8 cellular contexts compared by ENCODE assay signal in genomic region chr19:7920520-7921301, GRCh38. TPM values are rescaled to one million over a fixed set of nuclear protein-coding genes. Genes with fewer than 3 reads are reported as not detected.
A peak's percentile ranks its signal among the peaks of the same experiment; 100 is the strongest.
DNase-seq lines count a peak whose midpoint lies in the region; ATAC-seq and TF ChIP-seq lines count a peak whose summit lies in the region.

No MANE protein-coding gene starts in this region.

- TF ChIP-seq CTCF in left ventricle myocardium inferior (IDR thresholded peaks at IDR 0.05; ENCODE audit: borderline replicate concordance): no peak
- TF ChIP-seq CTCF in prostate gland (IDR thresholded peaks at IDR 0.05): peak in 2 of 4 experiments; percentile 0 to 15

- peak overlapping the region; percentile 86 to 94 (median 88) for H3K4me3 Mint-ChIP-seq in T-cell

- POLR2A ChIA-PET in T-cell (lab: Charles Lee): interaction anchor here in 1 of 2 donors (0.6 to 2.2 kb wide), 9 partner anchors 9 to 1148 kb away, joined by 3 to 9 read pairs (median 5); partner anchors contain the start of genes MAP2K7, PET100, TIMM44 and VAV1

- DNase-seq in NCI-H1436 treated with DMSO at 0.1 percent for 48 hours (lab: John Stamatoyannopoulos, UW) (peak; percentile 57), T-cell (peak; percentile 93 to 100 (median 100)), amniotic epithelial cell (ENCODE audit: low read depth) (peak; percentile 95), left ventricle myocardium inferior (peak; percentile 100), prostate gland (ENCODE audit: low spot score) (peak; percentile 100), ureter (ENCODE audit: low spot score) (peak; percentile 100)

- ATAC-seq in HG02759 (IDR thresholded peaks at IDR 0.05; ENCODE audit: unreplicated experiment) (peak; percentile 42), T-cell (replicated peaks in 1 of 4) (peak; percentile 67 to 79 (median 70))

- H3K36me3 Mint-ChIP-seq in T-cell: no peaks in the 10 kb centered on the region

- peaks cover 38% of the 10 kb centered on the region for H3K27me3 ChIP-seq in left ventricle myocardium inferior (ENCODE audit: low read depth)
- H3K27me3 ChIP-seq in prostate gland (replicated peaks; ENCODE audit: insufficient read depth): no peaks in the 10 kb centered on the region

- peaks cover 75% of the 10 kb centered on the region for H3K4me1 ChIP-seq in left ventricle myocardium inferior
- H3K4me1 ChIP-seq in prostate gland (replicated peaks): peaks cover 4% of the 10 kb centered on the region

- H3K36me3 ChIP-seq in left ventricle myocardium inferior: peaks cover 15% of the 10 kb centered on the region
- H3K36me3 ChIP-seq in prostate gland: peaks cover 7 to 10% of the 10 kb centered on the region in 2 donors

- H3K4me1 Mint-ChIP-seq in T-cell: peaks cover 29 to 51% (median 33%) of the 10 kb centered on the region in 3 donors

- H3K9me3 ChIP-seq in left ventricle myocardium inferior (replicated peaks) (no peaks in the 10 kb centered on the region), prostate gland (no peaks in the 10 kb centered on the region)

- H3K9me3 Mint-ChIP-seq in T-cell: no peaks in the 10 kb centered on the region

- TF ChIP-seq POLR2A in GM10847 (IDR thresholded peaks at IDR 0.05; ENCODE audit: extremely low read depth, insufficient read length) (peak; percentile 20), prostate gland (IDR thresholded peaks at IDR 0.05) (peak; percentile 81)

- peak overlapping the region; percentile 94 for H3K27ac ChIP-seq in left ventricle myocardium inferior (replicated peaks)
- peak overlapping the region; percentile 93 to 96 for H3K27ac ChIP-seq in prostate gland

- 3% methylated on average over 49 of the region's 62 CpGs for WGBS in prostate gland

- H3K4me3 ChIP-seq in left ventricle myocardium inferior (peak overlapping the region; percentile 81), prostate gland (peak overlapping the region; percentile 67 to 84)

- CTCF ChIA-PET in T-cell (lab: Charles Lee): interaction anchor here (0.6 to 3.6 kb wide), 16 partner anchors 9 to 1919 kb away, joined by 3 to 33 read pairs (median 4); partner anchors contain the start of genes MAP2K7 (in 1 of the 2), MCOLN1 (in 1 of the 2) and TIMM44 (in 1 of the 2)

- peak overlapping the region; percentile 91 to 94 for H3K27ac Mint-ChIP-seq in T-cell

- H3K27me3 Mint-ChIP-seq in T-cell: peaks cover 6 to 24% of the 10 kb centered on the region in 2 donors

- intact Hi-C loops in left ventricle myocardium inferior (cut with micrococcal nuclease): no loop called here
- intact Hi-C loops in prostate gland (cut with DNase I): no loop called here

RNA-seq across cellular contexts. Expression of gene SNAPC2, which starts 0.6 kb away (rescaled TPM):
- total RNA-seq in T-cell (10 to 100 TPM in 4 of 5 donors, 1 to 10 TPM in 1; 9.0 to 22.9 (median 18.6) TPM), left ventricle myocardium inferior (9.8 TPM), prostate gland (10 to 100 TPM; 37.4 to 95.0 TPM), ureter (21.0 TPM)

RNA-seq across cellular contexts. Expression of gene CTXN1, which starts 5.2 kb away (rescaled TPM):
- under 1 TPM in 4 of 5 donors, not detected in 1; 0.19 to 0.47 (median 0.30) TPM for total RNA-seq in T-cell
- total RNA-seq in left ventricle myocardium inferior: 0.22 TPM
- 10 to 100 TPM in 1 of 2 donors, 1 to 10 TPM in 1; 5.0 to 37.1 TPM for total RNA-seq in prostate gland
- total RNA-seq in ureter: 2.2 TPM

RNA-seq across cellular contexts. Expression of gene TGFBR3L, which starts 6.1 kb away (rescaled TPM):
- total RNA-seq in T-cell: 1 to 10 TPM in 3 of 5 donors, under 1 TPM in 2; 0.76 to 4.5 (median 1.3) TPM
- total RNA-seq in left ventricle myocardium inferior: 8.2 TPM
- total RNA-seq in prostate gland: 1 to 10 TPM in 1 of 2 donors, not detected in 1; 3.2 TPM
- 2.2 TPM for total RNA-seq in ureter

RNA-seq across cellular contexts. Expression of gene MAP2K7, which starts 17.0 kb away (rescaled TPM):
- total RNA-seq in T-cell (10 to 100 TPM; 68.1 to 93.1 (median 73.5) TPM), left ventricle myocardium inferior (24.2 TPM), prostate gland (10 to 100 TPM; 21.6 to 45.2 TPM), ureter (35.1 TPM)

RNA-seq across cellular contexts. Expression of gene TIMM44, which starts 22.8 kb away (rescaled TPM):
- total RNA-seq in T-cell (10 to 100 TPM; 72.7 to 99.4 (median 90.3) TPM), left ventricle myocardium inferior (89.1 TPM), prostate gland (10 to 100 TPM; 47.3 to 83.4 TPM), ureter (78.3 TPM)

Comparison
In these comparisons a context has a peak if more than half of its experiments do, and no peak if none do; other contexts are left out.
1. Peak in every context shown above with its lines: DNase-seq, ATAC-seq, H3K4me3 ChIP-seq and H3K27ac ChIP-seq.